In the genomic region with DNA sequence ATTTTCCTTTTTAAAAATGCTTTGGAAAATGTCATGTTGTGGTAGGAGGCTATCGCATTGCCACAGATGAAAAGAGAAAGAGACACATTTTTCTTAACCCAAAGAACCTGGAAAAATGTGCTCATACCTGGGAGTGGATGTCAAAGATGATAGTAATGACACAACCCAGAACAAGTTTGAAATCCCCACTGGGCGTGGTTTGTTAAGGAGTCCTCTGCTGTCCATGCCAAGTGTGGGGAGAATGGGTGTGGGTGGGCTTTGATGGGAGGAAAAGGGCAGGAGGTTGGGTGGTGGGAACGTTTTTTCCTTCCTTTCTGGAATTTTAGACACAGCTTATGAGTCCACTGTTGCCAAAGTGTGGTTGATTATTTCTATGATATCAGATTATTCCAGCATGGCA, we compare ENCODE assay signal across 20 cellular contexts. TPM values are rescaled to one million over a fixed set of nuclear protein-coding genes. Genes with fewer than 3 reads are reported as not detected.
DNase-seq lines count a peak whose midpoint lies in the region; TF ChIP-seq lines count a peak whose summit lies in the region.
"Had no signal": no experiment of that assay in that cellular context is flagged by ENCODE, and none has a peak within 500 bp of the region (broad histone marks: within the 10 kb centered on the region; RNA-seq: fewer than 3 reads in every experiment).

No MANE protein-coding gene starts in this region.

- no peak overlapping the region for H3K4me3 ChIP-seq in adrenal gland
- H3K4me3 ChIP-seq: GM23338 had no signal

- peak overlapping the region in 4 of 5 donors; percentile 7 to 40 (median 14) for H3K27ac ChIP-seq in adrenal gland

- no peaks in the 10 kb centered on the region for H3K9me3 Mint-ChIP-seq in activated CD4-positive, alpha-beta memory T cell treated with anti-CD3 and anti-CD28 coated beads for 36 hours
- H3K9me3 Mint-ChIP-seq in activated CD4-positive, alpha-beta memory T cell treated with anti-CD3 and anti-CD28 coated beads, Interleukin-2, amount 10 ng/mL, durations not matched to agents 7 days and 5 days = no peaks in the 10 kb centered on the region
- no peaks in the 10 kb centered on the region for H3K9me3 Mint-ChIP-seq in stimulated activated naive CD8-positive, alpha-beta T cell treated with anti-CD3 and anti-CD28 coated beads, Interleukin-15, Interleukin-2, amounts not matched to agents 100 ng/mL and 50 ng/mL, for 24 hours
- H3K9me3 Mint-ChIP-seq: CD4-positive, alpha-beta T cell; GM23338 had no signal

- intact Hi-C loops in activated CD4-positive, alpha-beta memory T cell treated with anti-CD3 and anti-CD28 coated beads for 36 hours (cut with micrococcal nuclease) = no loop called here
- intact Hi-C loops in adrenal gland (cut with DNase I) = no loop called here

- peaks cover 49% of the 10 kb centered on the region for H3K4me1 Mint-ChIP-seq in activated CD4-positive, alpha-beta memory T cell treated with anti-CD3 and anti-CD28 coated beads for 36 hours (ENCODE audit: low read depth)
- H3K4me1 Mint-ChIP-seq in activated CD4-positive, alpha-beta memory T cell treated with anti-CD3 and anti-CD28 coated beads, Interleukin-2, amount 10 ng/mL, durations not matched to agents 7 days and 5 days = peaks cover 55% of the 10 kb centered on the region
- H3K4me1 Mint-ChIP-seq in stimulated activated naive CD8-positive, alpha-beta T cell treated with anti-CD3 and anti-CD28 coated beads, Interleukin-15, Interleukin-2, amounts not matched to agents 100 ng/mL and 50 ng/mL, for 24 hours (ENCODE audit: low read depth) = peaks cover 54% of the 10 kb centered on the region

- no peak overlapping the region for H3K4me3 Mint-ChIP-seq in activated CD4-positive, alpha-beta memory T cell treated with anti-CD3 and anti-CD28 coated beads for 36 hours
- H3K4me3 Mint-ChIP-seq in activated CD4-positive, alpha-beta memory T cell treated with anti-CD3 and anti-CD28 coated beads, Interleukin-2, amount 10 ng/mL, durations not matched to agents 7 days and 5 days = no peak overlapping the region
- peak overlapping the region; percentile 6 for H3K4me3 Mint-ChIP-seq in stimulated activated naive CD8-positive, alpha-beta T cell treated with anti-CD3 and anti-CD28 coated beads, Interleukin-15, Interleukin-2, amounts not matched to agents 100 ng/mL and 50 ng/mL, for 24 hours
- H3K4me3 Mint-ChIP-seq: CD4-positive, alpha-beta T cell; GM23338 had no signal

- no peaks in the 10 kb centered on the region for H3K27me3 Mint-ChIP-seq in activated CD4-positive, alpha-beta memory T cell treated with anti-CD3 and anti-CD28 coated beads for 36 hours
- no peaks in the 10 kb centered on the region for H3K27me3 Mint-ChIP-seq in activated CD4-positive, alpha-beta memory T cell treated with anti-CD3 and anti-CD28 coated beads, Interleukin-2, amount 10 ng/mL, durations not matched to agents 7 days and 5 days
- H3K27me3 Mint-ChIP-seq in stimulated activated naive CD8-positive, alpha-beta T cell treated with anti-CD3 and anti-CD28 coated beads, Interleukin-15, Interleukin-2, amounts not matched to agents 100 ng/mL and 50 ng/mL, for 24 hours = no peaks in the 10 kb centered on the region
- H3K27me3 Mint-ChIP-seq: CD4-positive, alpha-beta T cell had no signal

- peaks cover 42% of the 10 kb centered on the region for H3K36me3 Mint-ChIP-seq in activated CD4-positive, alpha-beta memory T cell treated with anti-CD3 and anti-CD28 coated beads for 36 hours
- H3K36me3 Mint-ChIP-seq in activated CD4-positive, alpha-beta memory T cell treated with anti-CD3 and anti-CD28 coated beads, Interleukin-2, amount 10 ng/mL, durations not matched to agents 7 days and 5 days (ENCODE audit: low read depth) = peaks cover 76% of the 10 kb centered on the region
- peaks cover 34% of the 10 kb centered on the region for H3K36me3 Mint-ChIP-seq in stimulated activated naive CD8-positive, alpha-beta T cell treated with anti-CD3 and anti-CD28 coated beads, Interleukin-15, Interleukin-2, amounts not matched to agents 100 ng/mL and 50 ng/mL, for 24 hours (ENCODE audit: low read depth)

- peak overlapping the region; percentile 71 for H3K27ac Mint-ChIP-seq in activated CD4-positive, alpha-beta memory T cell treated with anti-CD3 and anti-CD28 coated beads for 36 hours
- no peak overlapping the region for H3K27ac Mint-ChIP-seq in activated CD4-positive, alpha-beta memory T cell treated with anti-CD3 and anti-CD28 coated beads, Interleukin-2, amount 10 ng/mL, durations not matched to agents 7 days and 5 days
- peak overlapping the region; percentile 72 for H3K27ac Mint-ChIP-seq in stimulated activated naive CD8-positive, alpha-beta T cell treated with anti-CD3 and anti-CD28 coated beads, Interleukin-15, Interleukin-2, amounts not matched to agents 100 ng/mL and 50 ng/mL, for 24 hours
- H3K27ac Mint-ChIP-seq: GM23338 had no signal

- H3K4me1 ChIP-seq in adrenal gland (replicated peaks in 1 of 2) = peaks cover 13 to 15% of the 10 kb centered on the region in 2 donors
- H3K4me1 ChIP-seq: BE2C had no signal

- peaks cover 0 to 31% of the 10 kb centered on the region in 2 donors for H3K36me3 ChIP-seq in adrenal gland (replicated peaks in 1 of 2)
- H3K36me3 ChIP-seq: BE2C had no signal

- no peaks in the 10 kb centered on the region for H3K9me3 ChIP-seq in adrenal gland (replicated peaks in 1 of 3)
- H3K9me3 ChIP-seq: BE2C had no signal

- no peaks in the 10 kb centered on the region for H3K27me3 ChIP-seq in adrenal gland
- H3K27me3 ChIP-seq: BE2C had no signal

- peak; percentile 26 for DNase-seq in activated CD4-positive, alpha-beta memory T cell treated with anti-CD3 and anti-CD28 coated beads for 36 hours
- DNase-seq in activated CD4-positive, alpha-beta memory T cell treated with anti-CD3 and anti-CD28 coated beads, Interleukin-2, amount 10 ng/mL, durations not matched to agents 7 days and 5 days = no peak
- DNase-seq in stimulated activated CD4-positive, alpha-beta T cell treated with anti-CD3 and anti-CD28 coated beads, Interleukin-15, amount 100 ng/mL, for 24 hours = peak; percentile 31
- DNase-seq in stimulated activated CD4-positive, alpha-beta T cell treated with anti-CD3 and anti-CD28 coated beads, Interleukin-4, amount 100 ng/mL, for 24 hours = no peak
- DNase-seq in adrenal gland = no peak
- no peak for DNase-seq in NCI-H526 (lab: John Stamatoyannopoulos, UW)
- no peak for DNase-seq in effector CD8-positive, alpha-beta T cell (lab: John Stamatoyannopoulos, UW)
- DNase-seq: BE2C; Calu3; CD4-positive, alpha-beta T cell; DMS53; HCEC 1CT; IMR-90; Karpas-422; NCI-H1417 treated with DMSO at 0.1 percent for 48 hours; NCI-H187 treated with DMSO at 0.1 percent for 48 hours; NCI-H2227 treated with DMSO at 0.1 percent for 48 hours; NCI-H510A treated with DMSO at 0.1 percent for 48 hours had no signal

- no peak for TF ChIP-seq CTCF in adrenal gland (IDR thresholded peaks at IDR 0.05)

- POLR2A ChIA-PET in activated CD4-positive, alpha-beta memory T cell treated with anti-CD3 and anti-CD28 coated beads for 36 hours (lab: Charles Lee) = no interaction called here
- POLR2A ChIA-PET in activated CD4-positive, alpha-beta memory T cell treated with anti-CD3 and anti-CD28 coated beads, Interleukin-2, amount 10 ng/mL, durations not matched to agents 7 days and 5 days (lab: Charles Lee) = interaction anchor here (5.2 kb wide), 1 partner anchor 11 kb away, joined by 39 read pairs; a partner anchor contains a TSS

- CTCF ChIA-PET in activated CD4-positive, alpha-beta memory T cell treated with anti-CD3 and anti-CD28 coated beads for 36 hours (lab: Charles Lee) = interaction anchor here (0.6 to 4.1 kb wide), 2 partner anchors 11 to 192 kb away, joined by 3 to 19 read pairs; a partner anchor contains a TSS
- CTCF ChIA-PET in activated CD4-positive, alpha-beta memory T cell treated with anti-CD3 and anti-CD28 coated beads, Interleukin-2, amount 10 ng/mL, durations not matched to agents 7 days and 5 days (lab: Charles Lee) = interaction anchor here (0.6 to 4.2 kb wide), 3 partner anchors 12 to 1772 kb away, joined by 3 to 36 read pairs (median 4); a partner anchor contains a TSS

- 68 to 75% (median 73%) methylated on average over 3 of the region's 3 CpGs for WGBS in adrenal gland, 4 donors

- no peak for TF ChIP-seq POLR2A in adrenal gland (IDR thresholded peaks at IDR 0.05)

RNA-seq across cellular contexts. Expression of a gene that starts 10.9 kb away (rescaled TPM):
- 100 to 1,000 TPM; 107 to 113 TPM for total RNA-seq in activated CD4-positive, alpha-beta memory T cell treated with anti-CD3 and anti-CD28 coated beads for 36 hours
- 100 to 1,000 TPM; 196 to 197 TPM for total RNA-seq in activated CD4-positive, alpha-beta memory T cell treated with anti-CD3 and anti-CD28 coated beads, Interleukin-2, amount 10 ng/mL, durations not matched to agents 7 days and 5 days
- 100 to 1,000 TPM in 4 of 8 donors, 10 to 100 TPM in 4; 77.9 to 124 (median 98.8) TPM for total RNA-seq in adrenal gland
- 10 to 100 TPM; 63.2 to 88.9 (median 69.2) TPM for polyA plus RNA-seq in adrenal gland

RNA-seq across cellular contexts. Expression of a gene that starts 50.5 kb away (rescaled TPM):
- 10 to 100 TPM; 70.6 to 74.2 TPM for total RNA-seq in activated CD4-positive, alpha-beta memory T cell treated with anti-CD3 and anti-CD28 coated beads for 36 hours
- total RNA-seq in activated CD4-positive, alpha-beta memory T cell treated with anti-CD3 and anti-CD28 coated beads, Interleukin-2, amount 10 ng/mL, durations not matched to agents 7 days and 5 days = 10 to 100 TPM; 40.7 to 42.9 TPM
- 1 to 10 TPM in 2 of 8 donors, under 1 TPM in 6; 0.17 to 1.3 (median 0.57) TPM for total RNA-seq in adrenal gland
- polyA plus RNA-seq in adrenal gland = 1 to 10 TPM in 1 of 3 donors, under 1 TPM in 2; 0.08 to 1.5 (median 0.20) TPM

Comparison
In these comparisons a context has a peak if more than half of its experiments do, and no peak if none do; other contexts are left out.
1. DNase-seq: peak in activated CD4-positive, alpha-beta memory T cell treated with anti-CD3 and anti-CD28 coated beads for 36 hours (single experiment) and stimulated activated CD4-positive, alpha-beta T cell treated with anti-CD3 and anti-CD28 coated beads, Interleukin-15, amount 100 ng/mL, for 24 hours (single experiment); none in activated CD4-positive, alpha-beta memory T cell treated with anti-CD3 and anti-CD28 coated beads, Interleukin-2, amount 10 ng/mL, durations not matched to agents 7 days and 5 days (single experiment), stimulated activated CD4-positive, alpha-beta T cell treated with anti-CD3 and anti-CD28 coated beads, Interleukin-4, amount 100 ng/mL, for 24 hours (single experiment), adrenal gland (0 of 7), NCI-H526 (0 of 2) and effector CD8-positive, alpha-beta T cell (single experiment).
2. RNA of a gene that starts 50.5 kb away (total RNA-seq): 70.6 to 74.2 TPM in activated CD4-positive, alpha-beta memory T cell treated with anti-CD3 and anti-CD28 coated beads for 36 hours and 40.7 to 42.9 TPM in activated CD4-positive, alpha-beta memory T cell treated with anti-CD3 and anti-CD28 coated beads, Interleukin-2, amount 10 ng/mL, durations not matched to agents 7 days and 5 days; 0.17 to 1.3 TPM in adrenal gland; every median in the first group is over 10 times any median in the second.